In genomic region chr6:67630146-67630545, GRCh38 we compare ENCODE assay signal across 13 cellular contexts.
A peak's percentile ranks its signal among the peaks of the same experiment; 100 is the strongest.
DNase-seq lines count a peak whose midpoint lies in the region; ATAC-seq, FAIRE-seq and TF ChIP-seq lines count a peak whose summit lies in the region.
"Had no signal": no experiment of that assay in that cellular context is flagged by ENCODE, and none has a peak within 500 bp of the region (broad histone marks: within the 10 kb centered on the region; RNA-seq: fewer than 3 reads in every experiment).

No MANE protein-coding gene starts in this region.

- H3K4me3 ChIP-seq in NB4 (ENCODE audit: low read depth, low read length) (no peak overlapping the region), bronchial epithelial cell (ENCODE audit: low read depth, low read length) (no peak overlapping the region), mesodermal cell (ENCODE audit: extremely low read depth, insufficient read depth, low read length, poor library complexity, severe bottlenecking) (no peak overlapping the region), PC-9 (no peak overlapping the region), upper lobe of right lung (no peak overlapping the region)

- H3F3A ChIP-seq in PC-9 (ENCODE audit: insufficient read depth, low read depth): no peaks in the 10 kb centered on the region

- H3K4me1 ChIP-seq in mesodermal cell (ENCODE audit: control insufficient read depth, insufficient read depth, low read length, poor library complexity, severe bottlenecking) (peaks cover 5% of the 10 kb centered on the region), PC-9 (replicated peaks; ENCODE audit: insufficient read depth) (no peaks in the 10 kb centered on the region), upper lobe of right lung (no peaks in the 10 kb centered on the region)
- H3K4me1 ChIP-seq: parathyroid adenoma had no signal

- in situ Hi-C loops in Caki2 (cut with HindIII; ENCODE audit: low pct_unique_long_range_greater_than_20kb, low sequenced_read_pairs): no loop called here

- no peaks in the 10 kb centered on the region for H3K9me2 ChIP-seq in PC-9 (ENCODE audit: insufficient read depth)

- no peak overlapping the region for H2AFZ ChIP-seq in PC-9
- H2AFZ ChIP-seq: parathyroid adenoma had no signal

- TF ChIP-seq POLR2A in NB4 (IDR thresholded peaks at IDR 0.05; ENCODE audit: extremely low read depth, insufficient read length): no peak

- ATAC-seq in upper lobe of right lung: no peak

- CTCF ChIA-PET in PC-9 (lab: Charles Lee): no interaction called here

- H4K20me1 ChIP-seq in PC-9 (ENCODE audit: insufficient read depth): no peaks in the 10 kb centered on the region

- TF ChIP-seq CTCF in NB4 (IDR thresholded peaks at IDR 0.05; ENCODE audit: low read depth, low read length) (no peak), bronchial epithelial cell (IDR thresholded peaks at IDR 0.05; ENCODE audit: insufficient read depth, low read length, severe bottlenecking) (no peak), PC-9 (conservative IDR thresholded peaks at IDR 0.05) (no peak), upper lobe of right lung (IDR thresholded peaks at IDR 0.05) (no peak)

- no TSS peak for BruUV-seq in PC-9 (replicated peaks; lab: Mats Ljungman, UMichigan)

- H3K4me2 ChIP-seq in PC-9: no peak overlapping the region

- H3K27ac ChIP-seq in mesodermal cell (ENCODE audit: low read depth, low read length, severe bottlenecking): peak overlapping the region; percentile 50
- no peak overlapping the region for H3K27ac ChIP-seq in PC-9
- no peak overlapping the region for H3K27ac ChIP-seq in upper lobe of right lung
- H3K27ac ChIP-seq: parathyroid adenoma had no signal

- no peaks in the 10 kb centered on the region for H3K27me3 ChIP-seq in bronchial epithelial cell (ENCODE audit: control insufficient read depth, insufficient read depth, low read length)
- H3K27me3 ChIP-seq in PC-9 (ENCODE audit: insufficient read depth, low read depth): no peaks in the 10 kb centered on the region
- no peaks in the 10 kb centered on the region for H3K27me3 ChIP-seq in upper lobe of right lung

- H3K9me3 ChIP-seq in mesodermal cell (ENCODE audit: control insufficient read depth, low read length) (peaks cover 13% of the 10 kb centered on the region), PC-9 (ENCODE audit: insufficient read depth, low read depth) (no peaks in the 10 kb centered on the region; the same call in 1 of the 2 replicates), upper lobe of right lung (no peaks in the 10 kb centered on the region)

- no peak for FAIRE-seq in bronchial epithelial cell (lab: Jason Lieb, UNC)
- FAIRE-seq: colon, GM18507 had no signal

- intact Hi-C loops in PC-9 (cut with micrococcal nuclease; ENCODE audit: unreplicated experiment) (no loop called here), upper lobe of right lung (cut with DNase I) (no loop called here)

- H3K79me2 ChIP-seq in PC-9 (ENCODE audit: low read depth): no peaks in the 10 kb centered on the region
- H3K79me2 ChIP-seq: parathyroid adenoma had no signal

- H3K36me3 ChIP-seq in bronchial epithelial cell (ENCODE audit: control insufficient read depth, insufficient read depth, low read length) (no peaks in the 10 kb centered on the region), mesodermal cell (ENCODE audit: control insufficient read depth, insufficient read depth, low read length) (no peaks in the 10 kb centered on the region), PC-9 (ENCODE audit: low read depth) (no peaks in the 10 kb centered on the region), upper lobe of right lung (no peaks in the 10 kb centered on the region)

- DNase-seq in Caki2 (ENCODE audit: low read depth): peak; percentile 65
- peak; percentile 79 for DNase-seq in NB4 (ENCODE audit: low read depth)
- DNase-seq in bronchial epithelial cell (ENCODE audit: low read depth): peak; percentile 21
- DNase-seq in PC-9: no peak
- no peak for DNase-seq in upper lobe of right lung
- DNase-seq in HuH-7 (ENCODE audit: low spot score): no peak
- no peak for DNase-seq in NCI-H774 (lab: John Stamatoyannopoulos, UW)
- DNase-seq: CD8-positive, alpha-beta memory T cell; NCI-H187 treated with DMSO at 0.1 percent for 48 hours had no signal

- 25 to 71% methylated on average over 1 of the region's 2 CpGs for WGBS in mesodermal cell (ENCODE audit: insufficient coverage in 2 of 2), 2 experiments

- POLR2A ChIA-PET in PC-9 (lab: Charles Lee; ENCODE audit: unreplicated experiment): no interaction called here

Comparison
In these comparisons a context has a peak if more than half of its experiments do, and no peak if none do; other contexts are left out.
1. DNase-seq: peak in Caki2 (single experiment), NB4 (single experiment) and bronchial epithelial cell (single experiment); none in PC-9 (0 of 2), upper lobe of right lung (single experiment), HuH-7 (single experiment) and NCI-H774 (single experiment).